In the genomic region with DNA sequence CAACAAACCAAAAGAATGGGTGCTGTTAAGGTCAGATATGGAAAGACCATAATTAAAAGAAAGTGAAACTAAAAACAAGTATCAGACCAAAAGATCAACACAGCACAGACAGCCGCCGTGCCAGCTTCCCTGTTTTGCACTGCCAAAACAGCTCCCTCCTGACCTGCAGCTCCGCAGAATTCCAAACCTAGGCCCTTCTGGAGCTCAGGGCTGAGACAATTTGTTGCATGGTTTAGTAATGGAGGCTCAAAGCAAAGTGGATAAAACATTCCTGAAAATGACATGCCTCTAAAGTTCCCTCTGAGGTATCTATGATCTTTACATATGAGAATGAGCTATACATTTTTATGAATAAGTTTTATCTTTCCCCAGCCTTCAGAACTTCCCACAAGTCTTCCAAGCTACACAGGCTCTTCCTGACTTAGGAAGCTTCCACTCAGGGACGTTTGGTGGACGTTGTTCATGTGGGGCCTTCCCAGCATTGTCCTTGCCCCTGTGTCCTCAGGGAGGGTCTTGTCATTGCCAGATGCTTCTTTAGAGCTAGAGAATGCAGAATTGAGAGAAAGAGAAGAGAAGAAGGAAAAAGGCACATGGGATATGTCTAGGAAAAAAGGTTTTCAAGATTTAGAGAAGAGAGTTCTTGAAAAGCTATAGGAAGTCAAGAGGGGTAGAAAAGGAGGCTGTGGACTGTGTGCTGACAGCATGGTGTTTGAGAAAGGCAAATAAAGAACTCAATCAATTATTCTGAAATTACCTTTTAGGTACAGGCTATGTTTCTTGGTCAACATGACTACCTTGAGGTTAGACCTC, we compare ENCODE assay signal across 8 cellular contexts. TPM values are rescaled to one million over a fixed set of nuclear protein-coding genes. Genes with fewer than 3 reads are reported as not detected.
DNase-seq lines count a peak whose midpoint lies in the region; ATAC-seq, FAIRE-seq and TF ChIP-seq lines count a peak whose summit lies in the region.

No MANE protein-coding gene starts in this region.

- H3K4me1 Mint-ChIP-seq in T-cell, result peaks cover 24 to 30% (median 26%) of the 10 kb centered on the region in 3 donors
- H3K4me1 Mint-ChIP-seq in brain, result peaks cover 43% of the 10 kb centered on the region

- no peak for TF ChIP-seq CTCF in AG04450 (IDR thresholded peaks at IDR 0.05; ENCODE audit: low read depth, low read length)
- no peak for TF ChIP-seq CTCF in brain (conservative IDR thresholded peaks at IDR 0.05)

- H3K27ac Mint-ChIP-seq in T-cell (peak overlapping the region; percentile 96 to 99), brain (peak overlapping the region; percentile 71 to 97 (median 85))

- H3K9me3 Mint-ChIP-seq in T-cell (peaks cover 0 to 4% (median 0%) of the 10 kb centered on the region in 3 donors), brain (peaks cover 0 to 2% (median 0%) of the 10 kb centered on the region in 5 experiments)

- H3K27me3 Mint-ChIP-seq in T-cell, result no peaks in the 10 kb centered on the region
- H3K27me3 Mint-ChIP-seq in brain, result no peaks in the 10 kb centered on the region

- H3K4me3 Mint-ChIP-seq in T-cell (peak overlapping the region; percentile 81 to 86 (median 83)), brain (peak overlapping the region; percentile 49 to 84 (median 71))

- CTCF ChIA-PET in AG04450 (lab: Charles Lee), result interaction anchor here (0.7 to 1.3 kb wide), 4 partner anchors 59 to 480 kb away, joined by 3 to 5 read pairs (median 3); no protein-coding TSS in a partner anchor
- CTCF ChIA-PET in T-cell (lab: Charles Lee), result interaction anchor here (0.5 to 2.4 kb wide), 3 partner anchors 72 to 272 kb away, joined by 3 to 7 read pairs (median 4); no protein-coding TSS in a partner anchor

- H3K27ac ChIP-seq in AG04450 (ENCODE audit: low read depth, low read length), result peak overlapping the region; percentile 49

- intact Hi-C loops in left colon (cut with DNase I, micrococcal nuclease), result no loop called here

- no peaks in the 10 kb centered on the region for H3K27me3 ChIP-seq in AG04450 (ENCODE audit: control insufficient read depth, insufficient read depth, low read length)

- H3K4me3 ChIP-seq in AG04450 (ENCODE audit: low read depth, low read length), result peak overlapping the region; percentile 38

- DNase-seq in AG04450 (ENCODE audit: low read depth, low spot score), result no peak
- DNase-seq in T-cell, result peak in 30 of 34 experiments; percentile 2 to 50 (median 23)
- DNase-seq in left colon, result peak; percentile 74 to 78
- DNase-seq in stimulated activated CD8-positive, alpha-beta memory T cell treated with anti-CD3 and anti-CD28 coated beads, Interleukin-12 subunit alpha, Interleukin-12 subunit beta, amount 100 ng/mL, for 1 hour (ENCODE audit: low read depth), result peak; percentile 11
- DNase-seq in RCC 7860 (ENCODE audit: low spot score), result no peak

- POLR2A ChIA-PET in AG04450 (lab: Yijun Ruan, JAX), result interaction anchor here (2.0 kb wide), 1 partner anchor 29 kb away, joined by 10 read pairs; a partner anchor contains a TSS
- POLR2A ChIA-PET in T-cell (lab: Charles Lee), result interaction anchor here (0.6 to 1.5 kb wide), 9 partner anchors 16 to 72 kb away, joined by 3 to 12 read pairs (median 4); a partner anchor contains a TSS

- no peak for FAIRE-seq in RCC 7860 (lab: Jason Lieb, UNC)

- H3K36me3 Mint-ChIP-seq in T-cell (no peaks in the 10 kb centered on the region), brain (no peaks in the 10 kb centered on the region)

- no peaks in the 10 kb centered on the region for H3K9me3 ChIP-seq in AG04450 (ENCODE audit: control insufficient read depth, insufficient read depth, low read length)

- ATAC-seq in GM19035 (IDR thresholded peaks at IDR 0.05; ENCODE audit: unreplicated experiment), result peak; percentile 94
- ATAC-seq in HG03196 (IDR thresholded peaks at IDR 0.05; ENCODE audit: unreplicated experiment), result peak; percentile 83
- ATAC-seq in T-cell (replicated peaks in 1 of 4), result peak; percentile 67 to 79 (median 74)
- ATAC-seq in left colon, result peak; percentile 90

RNA-seq across cellular contexts. Expression of a gene that starts 28.4 kb away (rescaled TPM):
- polyA plus RNA-seq in AG04450 (2011; rRNA removed), result 70.4 and 74.3 TPM in 2 replicates
- polyA minus RNA-seq in AG04450 (2011; rRNA and poly(A)+ RNA removed), result 70.0 and 76.1 TPM in 2 replicates
- total RNA-seq in T-cell, result 10 to 100 TPM; 31.1 to 44.9 (median 35.8) TPM
- polyA plus RNA-seq in brain (ENCODE audit: insufficient read depth, low read depth, low replicate concordance), result 50.5 TPM
- 10 to 100 TPM; 13.3 to 25.7 TPM for total RNA-seq in left colon

Comparison
In these comparisons a context has a peak if more than half of its experiments do, and no peak if none do; other contexts are left out.
1. DNase-seq: peak in T-cell (30 of 34), left colon (2 of 2) and stimulated activated CD8-positive, alpha-beta memory T cell treated with anti-CD3 and anti-CD28 coated beads, Interleukin-12 subunit alpha, Interleukin-12 subunit beta, amount 100 ng/mL, for 1 hour (single experiment); none in AG04450 (single experiment) and RCC 7860 (single experiment).
2. Peak in every context shown above with its lines, with median percentiles within 50 percentile points of each other: ATAC-seq.